7 cellular contexts compared by ENCODE assay signal in genomic region chr6:113920663-113921267, GRCh38. TPM values are rescaled to one million over a fixed set of nuclear protein-coding genes. Genes with fewer than 3 reads are reported as not detected.
DNase-seq lines count a peak whose midpoint lies in the region; ATAC-seq lines count a peak whose summit lies in the region.

No MANE protein-coding gene starts in this region.

- peak overlapping the region; percentile 24 for H3K4me3 Mint-ChIP-seq in natural killer cell treated with Interleukin-12 subunit alpha and Interleukin-12 subunit beta and Interleukin-15 and Interleukin-18, amount 100 ng/mL, for 72 hours

- peak; percentile 33 for DNase-seq in MV-4-11 (lab: John Stamatoyannopoulos, UW)
- no peak for DNase-seq in natural killer cell treated with Interleukin-12 subunit alpha and Interleukin-12 subunit beta and Interleukin-15 and Interleukin-18, amount 100 ng/mL, for 72 hours (ENCODE audit: low spot score)
- DNase-seq in NCI-H2227 (lab: John Stamatoyannopoulos, UW; ENCODE audit: unreplicated experiment) = no peak
- no peak for DNase-seq in EL
- no peak for DNase-seq in NCI-H1694 treated with DMSO at 0.1 percent for 48 hours (lab: John Stamatoyannopoulos, UW)

- H3K4me1 Mint-ChIP-seq in natural killer cell treated with Interleukin-12 subunit alpha and Interleukin-12 subunit beta and Interleukin-15 and Interleukin-18, amount 100 ng/mL, for 72 hours (ENCODE audit: low read depth in 2 of 2) = peaks cover 8 to 13% of the 10 kb centered on the region in 2 donors

- peak overlapping the region; percentile 7 to 29 for H3K27ac Mint-ChIP-seq in natural killer cell treated with Interleukin-12 subunit alpha and Interleukin-12 subunit beta and Interleukin-15 and Interleukin-18, amount 100 ng/mL, for 72 hours

- no peaks in the 10 kb centered on the region for H3K9me3 Mint-ChIP-seq in natural killer cell treated with Interleukin-12 subunit alpha and Interleukin-12 subunit beta and Interleukin-15 and Interleukin-18, amount 100 ng/mL, for 72 hours

- H3K27me3 Mint-ChIP-seq in natural killer cell treated with Interleukin-12 subunit alpha and Interleukin-12 subunit beta and Interleukin-15 and Interleukin-18, amount 100 ng/mL, for 72 hours = no peaks in the 10 kb centered on the region

- ATAC-seq in GM19035 (IDR thresholded peaks at IDR 0.05; ENCODE audit: unreplicated experiment) = peak; percentile 93
- ATAC-seq in HG02678 (IDR thresholded peaks at IDR 0.05; ENCODE audit: unreplicated experiment) = peak; percentile 91
- peak; percentile 68 to 70 for ATAC-seq in natural killer cell treated with Interleukin-12 subunit alpha and Interleukin-12 subunit beta and Interleukin-15 and Interleukin-18, amount 100 ng/mL, for 72 hours

- H3K36me3 Mint-ChIP-seq in natural killer cell treated with Interleukin-12 subunit alpha and Interleukin-12 subunit beta and Interleukin-15 and Interleukin-18, amount 100 ng/mL, for 72 hours = no peaks in the 10 kb centered on the region

RNA-seq across cellular contexts. Expression of gene HDAC2, which starts 50.2 kb away (rescaled TPM):
- total RNA-seq in natural killer cell treated with Interleukin-12 subunit alpha and Interleukin-12 subunit beta and Interleukin-15 and Interleukin-18, amount 100 ng/mL, for 72 hours = 10 to 100 TPM; 60.8 to 72.2 TPM
